In the genomic region with DNA sequence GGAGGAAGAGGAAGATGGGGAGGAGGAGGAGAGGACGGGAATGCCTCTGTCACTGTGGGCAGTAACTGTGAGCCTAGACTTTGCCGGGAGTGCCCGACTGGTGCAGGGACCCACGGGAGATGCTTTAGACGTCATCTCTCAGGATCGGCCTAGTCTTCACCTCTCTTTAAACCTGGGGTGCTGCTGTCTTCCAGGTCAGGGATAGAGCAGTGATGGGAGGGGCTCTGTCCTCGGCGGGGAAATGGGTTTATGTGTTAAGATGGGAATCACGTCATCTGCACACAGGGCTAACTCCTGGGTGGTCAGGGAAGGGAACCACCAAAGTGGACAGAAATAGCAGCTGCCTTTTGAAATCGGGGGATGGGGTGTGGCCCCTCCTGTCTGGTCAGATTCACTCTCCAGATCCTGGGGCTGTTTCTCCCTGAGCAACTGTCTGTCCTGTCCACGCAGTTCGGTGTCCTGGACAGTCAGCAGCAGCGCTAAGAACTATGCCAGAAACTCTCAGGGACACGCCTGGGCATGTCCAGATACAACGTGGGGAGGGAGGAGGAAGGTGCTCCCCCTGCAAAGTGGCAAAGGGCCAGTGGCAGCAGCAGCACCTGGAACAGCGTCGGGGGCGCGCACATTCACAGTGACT, we compare ENCODE assay signal across 9 cellular contexts. TPM values are rescaled to one million over a fixed set of nuclear protein-coding genes. Genes with fewer than 3 reads are reported as not detected.
DNase-seq lines count a peak whose midpoint lies in the region; ATAC-seq, FAIRE-seq and TF ChIP-seq lines count a peak whose summit lies in the region.
"Had no signal": no experiment of that assay in that cellular context is flagged by ENCODE, and none has a peak within 500 bp of the region (broad histone marks: within the 10 kb centered on the region; RNA-seq: fewer than 3 reads in every experiment).

No MANE protein-coding gene starts in this region.

- H3K9me3 Mint-ChIP-seq in activated T-helper 1 cell treated with anti-CD3 and anti-CD28 coated beads, Interleukin-12 subunit alpha, Interleukin-12 subunit beta, Interleukin-2, Interleukin-4 antibody, amounts not matched to agents 30 ng/mL and 10 ng/mL and 1 ng/mL, durations not matched to agents 14 hours and 24 hours and 36 hours, result no peaks in the 10 kb centered on the region
- H3K9me3 Mint-ChIP-seq in activated naive CD8-positive, alpha-beta T cell treated with anti-CD3 and anti-CD28 coated beads, Interleukin-2, amount 50 U/mL, for 24 hours, result no peaks in the 10 kb centered on the region

- FAIRE-seq in HTR-8/SVneo (lab: Jason Lieb, UNC), result peak; percentile 42

- H3K9me3 ChIP-seq in right atrium auricular region (no peaks in the 10 kb centered on the region), stomach (no peaks in the 10 kb centered on the region)
- H3K9me3 ChIP-seq: HAP-1 had no signal

- peak overlapping the region; percentile 84 to 91 for H3K27ac ChIP-seq in right atrium auricular region
- H3K27ac ChIP-seq in stomach, result peak overlapping the region; percentile 56 to 85 (median 83)

- no peak for ATAC-seq in HG02588 (IDR thresholded peaks at IDR 0.05; ENCODE audit: unreplicated experiment)
- ATAC-seq in activated naive CD8-positive, alpha-beta T cell treated with anti-CD3 and anti-CD28 coated beads, Interleukin-2, amount 50 U/mL, for 24 hours, result no peak

- H3K27ac Mint-ChIP-seq in activated T-helper 1 cell treated with anti-CD3 and anti-CD28 coated beads, Interleukin-12 subunit alpha, Interleukin-12 subunit beta, Interleukin-2, Interleukin-4 antibody, amounts not matched to agents 30 ng/mL and 10 ng/mL and 1 ng/mL, durations not matched to agents 14 hours and 24 hours and 36 hours, result peak overlapping the region; percentile 23
- no peak overlapping the region for H3K27ac Mint-ChIP-seq in activated naive CD8-positive, alpha-beta T cell treated with anti-CD3 and anti-CD28 coated beads, Interleukin-2, amount 50 U/mL, for 24 hours

- H3K27me3 ChIP-seq in right atrium auricular region (no peaks in the 10 kb centered on the region), stomach (no peaks in the 10 kb centered on the region)

- TF ChIP-seq EP300 in stomach (IDR thresholded peaks at IDR 0.05), result no peak

- H3K36me3 ChIP-seq in right atrium auricular region, result peaks cover 35% of the 10 kb centered on the region
- peaks cover 29 to 38% (median 37%) of the 10 kb centered on the region in 4 donors for H3K36me3 ChIP-seq in stomach
- H3K36me3 ChIP-seq: HAP-1 had no signal

- peaks cover 10% of the 10 kb centered on the region for H3K4me1 Mint-ChIP-seq in activated T-helper 1 cell treated with anti-CD3 and anti-CD28 coated beads, Interleukin-12 subunit alpha, Interleukin-12 subunit beta, Interleukin-2, Interleukin-4 antibody, amounts not matched to agents 30 ng/mL and 10 ng/mL and 1 ng/mL, durations not matched to agents 14 hours and 24 hours and 36 hours (ENCODE audit: low read depth)
- peaks cover 6% of the 10 kb centered on the region for H3K4me1 Mint-ChIP-seq in activated naive CD8-positive, alpha-beta T cell treated with anti-CD3 and anti-CD28 coated beads, Interleukin-2, amount 50 U/mL, for 24 hours

- TF ChIP-seq CTCF in AG09309 (IDR thresholded peaks at IDR 0.05; ENCODE audit: control insufficient read depth, insufficient read depth, low read depth, low read length, missing control alignments) (no peak), right atrium auricular region (IDR thresholded peaks at IDR 0.05) (no peak), stomach (IDR thresholded peaks at IDR 0.05) (no peak)

- no peak for TF ChIP-seq POLR2A in stomach (IDR thresholded peaks at IDR 0.05)

- peaks cover 0 to 48% of the 10 kb centered on the region in 2 donors for H3K4me1 ChIP-seq in right atrium auricular region
- peaks cover 42 to 50% (median 46%) of the 10 kb centered on the region in 4 donors for H3K4me1 ChIP-seq in stomach
- H3K4me1 ChIP-seq: HAP-1 had no signal

- H3K4me3 Mint-ChIP-seq in activated T-helper 1 cell treated with anti-CD3 and anti-CD28 coated beads, Interleukin-12 subunit alpha, Interleukin-12 subunit beta, Interleukin-2, Interleukin-4 antibody, amounts not matched to agents 30 ng/mL and 10 ng/mL and 1 ng/mL, durations not matched to agents 14 hours and 24 hours and 36 hours, result no peak overlapping the region
- H3K4me3 Mint-ChIP-seq in activated naive CD8-positive, alpha-beta T cell treated with anti-CD3 and anti-CD28 coated beads, Interleukin-2, amount 50 U/mL, for 24 hours, result no peak overlapping the region

- H3K4me3 ChIP-seq in AG09309 (ENCODE audit: control insufficient read depth, low read depth, low read length) (no peak overlapping the region), right atrium auricular region (no peak overlapping the region), stomach (no peak overlapping the region)
- H3K4me3 ChIP-seq: HAP-1 had no signal

- no peaks in the 10 kb centered on the region for H3K27me3 Mint-ChIP-seq in activated T-helper 1 cell treated with anti-CD3 and anti-CD28 coated beads, Interleukin-12 subunit alpha, Interleukin-12 subunit beta, Interleukin-2, Interleukin-4 antibody, amounts not matched to agents 30 ng/mL and 10 ng/mL and 1 ng/mL, durations not matched to agents 14 hours and 24 hours and 36 hours (ENCODE audit: insufficient read depth)
- H3K27me3 Mint-ChIP-seq in activated naive CD8-positive, alpha-beta T cell treated with anti-CD3 and anti-CD28 coated beads, Interleukin-2, amount 50 U/mL, for 24 hours, result peaks cover 2% of the 10 kb centered on the region

- 26 to 43% (median 40%) methylated on average over 19 of the region's 19 CpGs for WGBS in stomach, 5 donors

- peak; percentile 80 for DNase-seq in AG09309 (ENCODE audit: low read depth)
- peak; percentile 52 for DNase-seq in HTR-8/SVneo (ENCODE audit: insufficient read length, low spot score)
- no peak for DNase-seq in activated T-helper 1 cell treated with anti-CD3 and anti-CD28 coated beads, Interleukin-12 subunit alpha, Interleukin-12 subunit beta, Interleukin-2, Interleukin-4 antibody, amounts not matched to agents 30 ng/mL and 10 ng/mL and 1 ng/mL, durations not matched to agents 14 hours and 24 hours and 36 hours (ENCODE audit: low spot score)
- DNase-seq in right atrium auricular region (ENCODE audit: low spot score), result peak; percentile 78
- peak; percentile 66 for DNase-seq in stomach
- DNase-seq in stimulated activated naive CD4-positive, alpha-beta T cell (lab: John Stamatoyannopoulos, UW), result no peak
- DNase-seq in activated naive CD8-positive, alpha-beta T cell treated with anti-CD3 and anti-CD28 coated beads, Interleukin-2, amount 50 U/mL, for 24 hours, result no peak

- H3K36me3 Mint-ChIP-seq in activated T-helper 1 cell treated with anti-CD3 and anti-CD28 coated beads, Interleukin-12 subunit alpha, Interleukin-12 subunit beta, Interleukin-2, Interleukin-4 antibody, amounts not matched to agents 30 ng/mL and 10 ng/mL and 1 ng/mL, durations not matched to agents 14 hours and 24 hours and 36 hours (ENCODE audit: low read depth), result peaks cover 1% of the 10 kb centered on the region
- peaks cover 3% of the 10 kb centered on the region for H3K36me3 Mint-ChIP-seq in activated naive CD8-positive, alpha-beta T cell treated with anti-CD3 and anti-CD28 coated beads, Interleukin-2, amount 50 U/mL, for 24 hours (ENCODE audit: low read depth)

- intact Hi-C loops in activated T-helper 1 cell treated with anti-CD3 and anti-CD28 coated beads, Interleukin-12 subunit alpha, Interleukin-12 subunit beta, Interleukin-2, Interleukin-4 antibody, amounts not matched to agents 30 ng/mL and 10 ng/mL and 1 ng/mL, durations not matched to agents 14 hours and 24 hours and 36 hours (cut with micrococcal nuclease), result no loop called here
- intact Hi-C loops in stomach (cut with DNase I; ENCODE audit: low total_unique reads), result no loop called here

RNA-seq across cellular contexts. Expression of a gene that starts 26.8 kb away (rescaled TPM):
- total RNA-seq in activated T-helper 1 cell treated with anti-CD3 and anti-CD28 coated beads, Interleukin-12 subunit alpha, Interleukin-12 subunit beta, Interleukin-2, Interleukin-4 antibody, amounts not matched to agents 30 ng/mL and 10 ng/mL and 1 ng/mL, durations not matched to agents 14 hours and 24 hours and 36 hours, result 0.62 and 0.98 TPM in 2 replicates
- 100 to 1,000 TPM; 206 to 254 TPM for total RNA-seq in right atrium auricular region
- 100 to 1,000 TPM in 2 of 5 donors, 10 to 100 TPM in 3; 31.4 to 409 (median 93.4) TPM for total RNA-seq in stomach
- 100 to 1,000 TPM in 1 of 3 donors, 10 to 100 TPM in 2; 34.7 to 109 (median 62.0) TPM for polyA plus RNA-seq in stomach

Comparison
In these comparisons a context has a peak if more than half of its experiments do, and no peak if none do; other contexts are left out.
1. DNase-seq: peak in AG09309 (single experiment), HTR-8/SVneo (single experiment), right atrium auricular region (single experiment) and stomach (single experiment); none in activated T-helper 1 cell treated with anti-CD3 and anti-CD28 coated beads, Interleukin-12 subunit alpha, Interleukin-12 subunit beta, Interleukin-2, Interleukin-4 antibody, amounts not matched to agents 30 ng/mL and 10 ng/mL and 1 ng/mL, durations not matched to agents 14 hours and 24 hours and 36 hours (single experiment), stimulated activated naive CD4-positive, alpha-beta T cell (0 of 6) and activated naive CD8-positive, alpha-beta T cell treated with anti-CD3 and anti-CD28 coated beads, Interleukin-2, amount 50 U/mL, for 24 hours (single experiment).
2. RNA of a gene that starts 26.8 kb away (total RNA-seq): 206 to 254 TPM in right atrium auricular region and 31.4 to 409 TPM in stomach; 0.62 to 0.98 TPM in activated T-helper 1 cell treated with anti-CD3 and anti-CD28 coated beads, Interleukin-12 subunit alpha, Interleukin-12 subunit beta, Interleukin-2, Interleukin-4 antibody, amounts not matched to agents 30 ng/mL and 10 ng/mL and 1 ng/mL, durations not matched to agents 14 hours and 24 hours and 36 hours; every median in the first group is over 10 times any median in the second.